ENCODE assay signal across 1 cellular context in genomic region chr5:15693036-15693728, GRCh38.
TF ChIP-seq lines count a peak whose summit lies in the region.

No MANE protein-coding gene starts in this region.

TF ChIP-seq in H1, 55 proteins besides CTCF, POLR2A, EP300 and RAD21 (continued from another document):
- TF ChIP-seq CTBP2 (IDR thresholded peaks at IDR 0.05; ENCODE audit: borderline replicate concordance, insufficient read depth, insufficient read length, low read length), result no peak
- no peak for TF ChIP-seq JUND (IDR thresholded peaks at IDR 0.05; ENCODE audit: low read length)
- no peak for TF ChIP-seq RBBP5 (IDR thresholded peaks at IDR 0.05; ENCODE audit: borderline replicate concordance, low read depth, low read length)
- no peak for TF ChIP-seq CBX8 (IDR thresholded peaks at IDR 0.05; ENCODE audit: borderline replicate concordance, low read depth, low read length)
- TF ChIP-seq, protein P1, sequence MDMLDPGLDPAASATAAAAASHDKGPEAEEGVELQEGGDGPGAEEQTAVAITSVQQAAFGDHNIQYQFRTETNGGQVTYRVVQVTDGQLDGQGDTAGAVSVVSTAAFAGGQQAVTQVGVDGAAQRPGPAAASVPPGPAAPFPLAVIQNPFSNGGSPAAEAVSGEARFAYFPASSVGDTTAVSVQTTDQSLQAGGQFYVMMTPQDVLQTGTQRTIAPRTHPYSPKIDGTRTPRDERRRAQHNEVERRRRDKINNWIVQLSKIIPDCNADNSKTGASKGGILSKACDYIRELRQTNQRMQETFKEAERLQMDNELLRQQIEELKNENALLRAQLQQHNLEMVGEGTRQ (IDR thresholded peaks at IDR 0.05; ENCODE audit: low read length), result no peak
- TF ChIP-seq NRF1 (IDR thresholded peaks at IDR 0.05; ENCODE audit: low read depth, low read length), result no peak
